Comparison of ENCODE assay signal across 8 cellular contexts in the genomic region with DNA sequence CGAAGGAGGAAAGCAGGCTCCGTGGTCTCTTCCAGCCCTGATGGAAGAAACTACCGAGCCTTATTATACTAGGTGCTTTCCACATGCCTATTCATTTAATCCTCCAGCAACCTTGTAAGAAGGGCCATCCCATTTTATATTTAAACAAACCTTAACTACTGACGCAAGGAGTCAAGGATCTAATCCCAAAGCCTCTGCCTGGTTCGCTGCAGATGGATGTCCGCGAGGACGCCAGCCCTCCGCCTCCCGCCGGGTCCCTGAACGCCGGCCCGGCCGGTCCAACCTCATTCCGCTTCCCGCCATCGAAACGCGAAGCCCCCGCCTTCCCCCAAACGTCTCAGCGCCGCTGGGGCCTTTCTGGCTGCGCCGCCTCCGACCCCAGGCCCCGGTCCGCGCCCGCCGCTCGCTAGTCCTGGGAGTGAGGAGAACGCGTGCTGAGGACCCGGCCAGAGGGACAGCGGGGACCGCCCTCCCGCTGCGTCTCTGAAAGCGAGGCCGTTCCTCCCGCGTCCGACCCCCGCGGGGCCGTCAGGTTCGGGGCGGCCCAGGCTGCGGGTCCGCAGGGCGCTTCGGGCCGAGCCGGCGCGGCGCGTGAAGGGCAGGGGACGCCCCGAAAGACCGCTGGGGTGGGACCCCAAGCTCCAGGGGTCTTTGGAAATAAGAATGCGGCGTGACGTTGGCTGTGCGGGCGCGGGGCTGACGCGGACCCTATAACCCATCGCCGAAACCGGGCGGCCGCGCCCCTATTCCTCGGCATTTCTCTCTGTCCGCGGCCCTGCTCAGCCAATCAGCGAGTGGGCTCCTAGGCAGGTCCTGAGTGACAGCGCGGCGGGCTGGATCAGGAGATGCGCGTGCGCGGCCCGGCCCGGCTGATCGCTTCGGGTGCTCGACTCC. TPM values are rescaled to one million over a fixed set of nuclear protein-coding genes. Genes with fewer than 3 reads are reported as not detected.
DNase-seq lines count a peak whose midpoint lies in the region; ATAC-seq, FAIRE-seq and TF ChIP-seq lines count a peak whose summit lies in the region.

No MANE protein-coding gene starts in this region.

- no peak for FAIRE-seq in H1 (lab: Jason Lieb, UNC)

- no peak for TF ChIP-seq RAD21 in H1 (IDR thresholded peaks at IDR 0.05 in 1 of 2, conservative IDR thresholded peaks at IDR 0.05 in 1 of 2; ENCODE audit: low read depth in 2 of 2, low read length in 2 of 2)

- no peak overlapping the region for H2BK20ac ChIP-seq in H1 (ENCODE audit: low read length)

- no peak overlapping the region for H2BK15ac ChIP-seq in H1 (ENCODE audit: low read length)

- H3K4me1 ChIP-seq in CD8-positive, alpha-beta memory T cell (ENCODE audit: insufficient read depth, low read length) = peaks cover 63% of the 10 kb centered on the region
- H3K4me1 ChIP-seq in H1 (replicated peaks in 1 of 4; ENCODE audit: control insufficient read depth in 3 of 4, insufficient read depth in 4 of 4, low read length in 3 of 4) = peaks cover 0 to 12% (median 4%) of the 10 kb centered on the region in 4 experiments; a peak in 4 of 7 replicates

- no peaks in the 10 kb centered on the region for H3K27me3 ChIP-seq in CD8-positive, alpha-beta memory T cell (ENCODE audit: insufficient read depth, low read length, poor library complexity, severe bottlenecking)
- H3K27me3 ChIP-seq in H1 (replicated peaks in 1 of 4; ENCODE audit: control insufficient read depth in 3 of 4, extremely low read depth in 1 of 4, insufficient read depth in 3 of 4, low read length in 3 of 4) = peaks cover 0 to 22% (median 14%) of the 10 kb centered on the region in 4 experiments; a peak in 6 of 7 replicates

- H3K4me3 Mint-ChIP-seq in CD8-positive, alpha-beta memory T cell = peak overlapping the region; percentile 88 to 97 (median 90)

- peaks cover 2 to 23% (median 7%) of the 10 kb centered on the region in 3 donors for H3K36me3 Mint-ChIP-seq in CD8-positive, alpha-beta memory T cell

- POLR2A ChIA-PET in CD8-positive, alpha-beta memory T cell (lab: Charles Lee) = interaction anchor here (1.8 kb wide), 1 partner anchor 35 kb away, joined by 6 read pairs; a partner anchor contains a TSS
- POLR2A ChIA-PET in H1 (lab: Charles Lee; ENCODE audit: partially characterized antibody) = interaction anchor here (1.5 kb wide), 1 partner anchor 12 kb away, joined by 5 read pairs; no protein-coding TSS in a partner anchor

- H2BK5ac ChIP-seq in H1 (ENCODE audit: low read depth, low read length) = peak overlapping the region; percentile 60; the same call in 1 of the 2 replicates

- H3K4me2 ChIP-seq in H1 (ENCODE audit: insufficient read depth in 1 of 2, low read depth in 2 of 2, low read length in 2 of 2) = peak overlapping the region; percentile 62 to 79

- peak overlapping the region; percentile 86 for H3K18ac ChIP-seq in H1 (ENCODE audit: extremely low read depth, low read length)

- H3K79me2 ChIP-seq in H1 (ENCODE audit: control insufficient read depth in 1 of 2, insufficient read depth in 2 of 2, low read length in 2 of 2) = no peaks in the 10 kb centered on the region

- peak; percentile 87 to 94 (median 89) for DNase-seq in CD8-positive, alpha-beta memory T cell
- DNase-seq in HT1080 (ENCODE audit: low read depth) = peak; percentile 90
- peak; percentile 97 for DNase-seq in NK-92 treated with Interleukin-12 subunit alpha and Interleukin-12 subunit beta, amount 100 ng/mL, for 24 hours (lab: John Stamatoyannopoulos, UW)
- DNase-seq in activated CD8-positive, alpha-beta memory T cell treated with anti-CD3 and anti-CD28 coated beads, Interleukin-2, amount 50 U/mL, for 1 hour (ENCODE audit: extremely low read depth) = peak; percentile 79
- peak; percentile 85 to 93 for DNase-seq in H1 (ENCODE audit: low read depth in 1 of 2, low spot score in 2 of 2)
- DNase-seq in mesenteric fat pad (ENCODE audit: low spot score) = peak; percentile 96
- DNase-seq in stimulated activated CD8-positive, alpha-beta memory T cell treated with anti-CD3 and anti-CD28 coated beads, Interleukin-12 subunit alpha, Interleukin-12 subunit beta, amount 100 ng/mL, for 24 hours (ENCODE audit: extremely low read depth) = peak; percentile 82

- H2BK12ac ChIP-seq in H1 (ENCODE audit: low read depth, low read length) = no peak overlapping the region

- no peak overlapping the region for H3K14ac ChIP-seq in H1 (ENCODE audit: insufficient read length)

- no peaks in the 10 kb centered on the region for H3K79me1 ChIP-seq in H1 (ENCODE audit: low read depth, low read length)

- no peak overlapping the region for H2AFZ ChIP-seq in H1 (ENCODE audit: low read length)

- H4K5ac ChIP-seq in H1 (ENCODE audit: insufficient read length, low read depth, low read length) = no peak overlapping the region

- H3K9me3 ChIP-seq in CD8-positive, alpha-beta memory T cell (ENCODE audit: low read length) = no peaks in the 10 kb centered on the region
- no peaks in the 10 kb centered on the region for H3K9me3 ChIP-seq in H1 (ENCODE audit: insufficient read depth in 2 of 2, low read depth in 1 of 2, low read length in 1 of 2)

- H4K8ac ChIP-seq in H1 (ENCODE audit: extremely low read depth, insufficient read depth, low read length) = peak overlapping the region; percentile 89

- H2AK5ac ChIP-seq in H1 (ENCODE audit: low read depth, low read length) = no peak overlapping the region

- peak in 1 of 2 experiments; percentile 54; a peak in 2 of 3 replicates for TF ChIP-seq POLR2A in H1 (IDR thresholded peaks at IDR 0.05; ENCODE audit: control extremely low read depth in 1 of 2, low read depth in 2 of 2, low read length in 2 of 2)

- H3K4me1 Mint-ChIP-seq in CD8-positive, alpha-beta memory T cell = peaks cover 66 to 81% (median 80%) of the 10 kb centered on the region in 3 donors

- no peak overlapping the region for H4K91ac ChIP-seq in H1 (replicated peaks; ENCODE audit: insufficient read length, low read length)

- peak; percentile 88 for ATAC-seq in GM21381 (IDR thresholded peaks at IDR 0.05; ENCODE audit: unreplicated experiment)

- no peaks in the 10 kb centered on the region for H3K27me3 Mint-ChIP-seq in CD8-positive, alpha-beta memory T cell

- CTCF ChIA-PET in CD8-positive, alpha-beta memory T cell (lab: Charles Lee) = interaction anchor here (2.1 kb wide), 1 partner anchor 35 kb away, joined by 7 read pairs; a partner anchor contains a TSS
- CTCF ChIA-PET in H1 (lab: Charles Lee; ENCODE audit: partially characterized antibody) = interaction anchor here (1.6 kb wide), 1 partner anchor 8 kb away, joined by 3 read pairs; no protein-coding TSS in a partner anchor

- TF ChIP-seq CTCF in H1 (IDR thresholded peaks at IDR 0.05; ENCODE audit: control extremely low read depth in 1 of 3, insufficient read depth in 1 of 3, low read depth in 1 of 3, low read length in 3 of 3) = no peak

- H3K27ac Mint-ChIP-seq in CD8-positive, alpha-beta memory T cell = peak overlapping the region; percentile 32 to 92 (median 84)

- H3K9ac ChIP-seq in H1 (replicated peaks in 1 of 4; ENCODE audit: extremely low read depth in 1 of 4, low read depth in 3 of 4, low read length in 3 of 4) = peak overlapping the region in 3 of 4 experiments; percentile 31 to 43 (median 38); a peak in 6 of 7 replicates

- H3K23ac ChIP-seq in H1 (ENCODE audit: insufficient read length) = no peak overlapping the region

- no peak overlapping the region for H2BK120ac ChIP-seq in H1 (replicated peaks; ENCODE audit: low read depth, low read length)

- no peaks in the 10 kb centered on the region for H3K9me3 Mint-ChIP-seq in CD8-positive, alpha-beta memory T cell

- no peak overlapping the region for H3K4ac ChIP-seq in H1 (replicated peaks; ENCODE audit: insufficient read length, low read depth, low read length)

- H4K20me1 ChIP-seq in H1 (replicated peaks in 1 of 2; ENCODE audit: control insufficient read depth in 1 of 2, insufficient read depth in 2 of 2, low read length in 2 of 2) = no peaks in the 10 kb centered on the region

- WGBS in H1 (ENCODE audit: extremely low coverage in 1 of 2, insufficient coverage in 1 of 2, insufficient read length in 1 of 2, insufficient replicate concordance in 2 of 2, low coverage in 1 of 2, low lambda C conversion rate in 2 of 2, missing lambda C conversion rate in 1 of 2), 2 experiments = 2% methylated on average over 81 of the region's 93 CpGs; no CpG with 5 or more reads in 1 of the 2 experiments

- H3K23me2 ChIP-seq in H1 (ENCODE audit: low read depth, low read length) = peaks cover 11% of the 10 kb centered on the region; the same call in 1 of the 2 replicates

- peak overlapping the region; percentile 67 for H3K27ac ChIP-seq in CD8-positive, alpha-beta memory T cell (ENCODE audit: low read depth, low read length)
- no peak overlapping the region; the same call in 1 of the 2 replicates for H3K27ac ChIP-seq in H1 (ENCODE audit: low read depth, low read length)

- TF ChIP-seq EP300 in H1 (IDR thresholded peaks at IDR 0.05; ENCODE audit: borderline replicate concordance in 1 of 2, low read depth in 2 of 2, low read length in 2 of 2) = no peak

- H3K36me3 ChIP-seq in CD8-positive, alpha-beta memory T cell (ENCODE audit: insufficient read depth, low read length) = no peaks in the 10 kb centered on the region
- peaks cover 0 to 3% (median 0%) of the 10 kb centered on the region in 4 experiments; a peak in 2 of 8 replicates for H3K36me3 ChIP-seq in H1 (ENCODE audit: control insufficient read depth in 2 of 4, insufficient read depth in 4 of 4, low read length in 3 of 4)

- peak overlapping the region; percentile 77 for H3K4me3 ChIP-seq in CD8-positive, alpha-beta memory T cell (ENCODE audit: low read length)
- H3K4me3 ChIP-seq in H1 (ENCODE audit: extremely low read depth in 1 of 4, insufficient read depth in 2 of 4, low read depth in 3 of 4, low read length in 4 of 4) = peak overlapping the region; percentile 48 to 71 (median 62)

- H3K56ac ChIP-seq in H1 (replicated peaks; ENCODE audit: insufficient read length, low read depth, low read length) = no peak overlapping the region

RNA-seq across cellular contexts. Expression of a gene that starts 0.4 kb away (rescaled TPM):
- total RNA-seq in CD8-positive, alpha-beta memory T cell = 10 to 100 TPM; 68.3 to 76.2 TPM
- 144 TPM for polyA plus RNA-seq in CD8-positive, alpha-beta memory T cell
- 36.4 and 60.4 TPM in 2 replicates for total RNA-seq in HT1080 (2014; rRNA removed; shearing (Covaris generic))
- polyA plus RNA-seq in HT1080 (2015; cell fraction: cytosol; rRNA removed) = 21.3 and 43.2 TPM in 2 replicates
- 8.6 and 11.9 TPM in 2 replicates for polyA plus RNA-seq in HT1080 (2015; cell fraction: nucleus; rRNA removed)
- total RNA-seq in H1 (2021; fragmentation: NEBNext Ultra II Directional; extraction: Animal tissue kit (Norgen Biotek cat#: 25700)) = 26.1 and 30.7 TPM in 2 replicates
- 47.9 and 75.1 TPM in 2 replicates for polyA plus RNA-seq in H1 (2011; rRNA removed)
- 28.2 TPM for polyA plus RNA-seq in H1 (2011; cell fraction: cytosol; rRNA removed)
- 25.4 TPM for polyA plus RNA-seq in H1 (2011; cell fraction: nucleus; rRNA removed)
- 22.2 to 32.2 TPM (median 29.6 TPM) in 4 replicates for polyA plus RNA-seq in H1 (2012, experiment 1 of 2)
- 34.8 TPM for polyA plus RNA-seq in H1 (2012, experiment 2 of 2)
- 22.2 TPM for polyA plus RNA-seq in H1 (2013, experiment 1 of 2)
- polyA plus RNA-seq in H1 (2013, experiment 2 of 2) = 25.2 TPM
- 8.1 and 10.5 TPM in 2 replicates for polyA minus RNA-seq in H1 (2011; rRNA and poly(A)+ RNA removed)
- 13.7 TPM for polyA minus RNA-seq in H1 (2011; cell fraction: cytosol; rRNA and poly(A)+ RNA removed)
- 9.2 TPM for polyA minus RNA-seq in H1 (2011; cell fraction: nucleus; rRNA and poly(A)+ RNA removed)
- total RNA-seq in mesenteric fat pad = 18.5 TPM

RNA-seq across cellular contexts. Expression of a gene that starts 35.1 kb away (rescaled TPM):
- total RNA-seq in CD8-positive, alpha-beta memory T cell = 10 to 100 TPM; 12.3 to 13.2 TPM
- 6.8 TPM for polyA plus RNA-seq in CD8-positive, alpha-beta memory T cell
- total RNA-seq in HT1080 (2014; rRNA removed; shearing (Covaris generic)) = 0.37 and 0.90 TPM in 2 replicates
- polyA plus RNA-seq in HT1080 (2015; cell fraction: cytosol; rRNA removed) = 1.3 and 1.9 TPM in 2 replicates
- 6.1 and 13.7 TPM in 2 replicates for polyA plus RNA-seq in HT1080 (2015; cell fraction: nucleus; rRNA removed)
- total RNA-seq in H1 (2021; fragmentation: NEBNext Ultra II Directional; extraction: Animal tissue kit (Norgen Biotek cat#: 25700)) = 2.5 and 3.9 TPM in 2 replicates
- 1.8 and 2.8 TPM in 2 replicates for polyA plus RNA-seq in H1 (2011; rRNA removed)
- 2.4 TPM for polyA plus RNA-seq in H1 (2011; cell fraction: cytosol; rRNA removed)
- 9.0 TPM for polyA plus RNA-seq in H1 (2011; cell fraction: nucleus; rRNA removed)
- polyA plus RNA-seq in H1 (2012, experiment 1 of 2) = 1.8 to 3.1 TPM (median 2.4 TPM) in 4 replicates
- polyA plus RNA-seq in H1 (2012, experiment 2 of 2) = 0.62 TPM
- polyA plus RNA-seq in H1 (2013, experiment 1 of 2) = 1.1 TPM
- polyA plus RNA-seq in H1 (2013, experiment 2 of 2) = 1.2 TPM
- polyA minus RNA-seq in H1 (2011; rRNA and poly(A)+ RNA removed) = 4.0 and 5.4 TPM in 2 replicates
- polyA minus RNA-seq in H1 (2011; cell fraction: cytosol; rRNA and poly(A)+ RNA removed) = 1.5 TPM
- 8.9 TPM for polyA minus RNA-seq in H1 (2011; cell fraction: nucleus; rRNA and poly(A)+ RNA removed)
- 9.4 TPM for total RNA-seq in mesenteric fat pad
